Comparison of ENCODE assay signal across 1 cellular context in the genomic region with DNA sequence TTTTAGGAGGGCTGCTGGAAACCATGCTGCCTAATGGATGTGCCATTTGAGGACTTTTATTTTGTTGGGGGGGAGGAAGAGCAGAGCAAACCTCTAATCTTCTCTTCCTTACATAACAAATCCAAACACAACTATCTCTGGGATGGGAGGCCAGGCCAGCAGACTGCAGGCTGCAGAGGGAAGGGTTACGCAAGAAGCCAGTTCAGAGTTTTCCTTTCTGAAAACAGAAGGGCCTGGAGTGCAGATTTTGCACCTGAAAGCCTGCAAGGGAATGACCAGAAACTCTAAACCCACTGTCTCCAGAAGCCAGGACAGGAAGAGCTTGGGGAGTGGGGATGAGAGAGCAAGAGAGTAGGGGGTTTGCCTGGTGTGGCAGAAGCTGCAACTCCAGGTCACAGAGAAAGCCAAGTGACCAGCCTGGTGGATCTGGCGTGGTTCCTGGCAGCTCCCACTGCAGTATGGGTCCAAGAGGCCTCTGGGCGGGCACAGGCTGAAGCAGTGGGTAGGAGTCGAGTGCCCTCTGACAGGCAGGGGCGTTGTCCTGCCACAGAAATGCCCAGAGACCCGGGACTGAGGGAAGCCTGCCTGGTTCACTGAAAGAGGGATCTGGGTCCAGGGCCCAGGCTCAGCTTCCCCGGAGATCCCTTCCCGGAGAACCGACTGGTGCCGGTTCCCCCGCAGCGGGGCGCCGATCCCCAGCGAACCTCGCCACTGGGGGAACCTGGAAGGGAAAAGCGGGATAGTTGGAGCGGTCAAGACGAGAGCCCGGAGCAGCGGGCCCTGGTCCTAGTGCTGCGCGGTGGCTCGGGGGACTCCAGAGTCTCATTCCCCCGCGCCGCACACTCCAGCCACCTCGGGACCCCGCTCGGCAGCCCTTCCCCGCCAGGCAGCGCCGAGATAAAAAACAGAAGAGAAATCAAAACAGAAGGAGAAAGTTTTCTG.
TF ChIP-seq lines count a peak whose summit lies in the region.

No MANE protein-coding gene starts in this region.

TF ChIP-seq in liver, 16 proteins besides CTCF, POLR2A, EP300 and RAD21 (continued from another document):
- TF ChIP-seq REST (IDR thresholded peaks at IDR 0.05), result peak; percentile 62
- peak in 1 of 2 donors; percentile 19 for TF ChIP-seq GABPA (IDR thresholded peaks at IDR 0.05 in 1 of 2, conservative IDR thresholded peaks at IDR 0.05 in 1 of 2)
- peak; percentile 79 for TF ChIP-seq SP1 (IDR thresholded peaks at IDR 0.05)
- peak; percentile 73 for TF ChIP-seq YY1 (IDR thresholded peaks at IDR 0.05)
- TF ChIP-seq, protein P1, sequence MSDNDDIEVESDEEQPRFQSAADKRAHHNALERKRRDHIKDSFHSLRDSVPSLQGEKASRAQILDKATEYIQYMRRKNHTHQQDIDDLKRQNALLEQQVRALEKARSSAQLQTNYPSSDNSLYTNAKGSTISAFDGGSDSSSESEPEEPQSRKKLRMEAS (IDR thresholded peaks at IDR 0.05), result peak; percentile 64
- TF ChIP-seq FOXA2 (IDR thresholded peaks at IDR 0.05), result no peak
- peak; percentile 78 to 84 for TF ChIP-seq RXRA (IDR thresholded peaks at IDR 0.05)
- peak; percentile 36 for TF ChIP-seq FOXA1 (IDR thresholded peaks at IDR 0.05)
